In genomic region chr2:128026422-128027277, GRCh38 we compare ENCODE assay signal across 8 cellular contexts. TPM values are rescaled to one million over a fixed set of nuclear protein-coding genes. Genes with fewer than 3 reads are reported as not detected.
DNase-seq lines count a peak whose midpoint lies in the region; TF ChIP-seq lines count a peak whose summit lies in the region.

No MANE protein-coding gene starts in this region.

- H3K56ac ChIP-seq in mesendoderm (ENCODE audit: low read length): peak overlapping the region; percentile 66

- H2BK15ac ChIP-seq in mesendoderm (replicated peaks; ENCODE audit: low read depth): no peak overlapping the region

- no peak overlapping the region for H3K18ac ChIP-seq in mesendoderm (ENCODE audit: low read length)

- H3K23ac ChIP-seq in mesendoderm (ENCODE audit: low read length): no peak overlapping the region

- WGBS in mesendoderm (ENCODE audit: extremely low coverage, insufficient coverage, low lambda C conversion rate): no CpG with 5 or more reads among the region's 57 CpGs
- WGBS in urinary bladder: 1% methylated on average over 57 of the region's 57 CpGs

- H3K4me3 Mint-ChIP-seq in activated naive CD4-positive, alpha-beta T cell treated with anti-CD3 and anti-CD28 coated beads for 36 hours: peak overlapping the region; percentile 97

- no peak overlapping the region for H4K5ac ChIP-seq in mesendoderm (ENCODE audit: low read length)

- H2BK120ac ChIP-seq in mesendoderm (ENCODE audit: low read depth, low read length): no peak overlapping the region

- H3K9ac ChIP-seq in mesendoderm (ENCODE audit: low read length): peak overlapping the region; percentile 86

- H3K27ac Mint-ChIP-seq in activated naive CD4-positive, alpha-beta T cell treated with anti-CD3 and anti-CD28 coated beads for 36 hours: peak overlapping the region; percentile 21

- intact Hi-C loops in activated naive CD4-positive, alpha-beta T cell treated with anti-CD3 and anti-CD28 coated beads for 36 hours (cut with micrococcal nuclease): loop anchor here (1.0 to 5.0 kb wide), 8 partner anchors 296 to 1369 kb away; partner anchors contain the start of genes ERCC3, GYPC, IWS1 and MAP3K2

- no peaks in the 10 kb centered on the region for H3K27me3 ChIP-seq in mesendoderm (ENCODE audit: insufficient read depth, low read length, poor library complexity)

- H2BK5ac ChIP-seq in mesendoderm (ENCODE audit: low read length): no peak overlapping the region

- H3K27me3 Mint-ChIP-seq in activated naive CD4-positive, alpha-beta T cell treated with anti-CD3 and anti-CD28 coated beads for 36 hours (ENCODE audit: low read depth): no peaks in the 10 kb centered on the region

- H3K79me2 ChIP-seq in mesendoderm (ENCODE audit: control insufficient read depth, insufficient read depth, low read length): peaks cover 18% of the 10 kb centered on the region

- H2AK5ac ChIP-seq in mesendoderm (ENCODE audit: low read length): no peak overlapping the region

- H3K36me3 ChIP-seq in mesendoderm (ENCODE audit: control insufficient read depth, insufficient read depth, low read length): no peaks in the 10 kb centered on the region
- H3K36me3 ChIP-seq in urinary bladder (ENCODE audit: insufficient read depth): peaks cover 2% of the 10 kb centered on the region

- peaks cover 11% of the 10 kb centered on the region for H3K4me1 Mint-ChIP-seq in activated naive CD4-positive, alpha-beta T cell treated with anti-CD3 and anti-CD28 coated beads for 36 hours (ENCODE audit: low read depth)

- DNase-seq in activated naive CD4-positive, alpha-beta T cell treated with anti-CD3 and anti-CD28 coated beads for 36 hours: no peak
- DNase-seq in activated naive CD4-positive, alpha-beta T cell treated with anti-CD3 and anti-CD28 coated beads, Interleukin-2, amount 50 U/mL, for 16 hours: no peak
- peak; percentile 23 for DNase-seq in KBM-7
- DNase-seq in cardiac fibroblast (ENCODE audit: low read depth in 2 of 2): peak; percentile 18 to 20
- peak; percentile 27 for DNase-seq in mesendoderm
- no peak for DNase-seq in iPS-NIHi7 (ENCODE audit: extremely low spot score)
- no peak for DNase-seq in mesenteric fat pad (ENCODE audit: low spot score)

- no peak overlapping the region for H4K8ac ChIP-seq in mesendoderm (ENCODE audit: low read depth, low read length)

- in situ Hi-C loops in KBM-7 (cut with MboI; ENCODE audit: low pct_unique_long_range_greater_than_20kb, low sequenced_read_pairs): no loop called here

- no peaks in the 10 kb centered on the region for H3K9me3 Mint-ChIP-seq in activated naive CD4-positive, alpha-beta T cell treated with anti-CD3 and anti-CD28 coated beads for 36 hours

- H3K27ac ChIP-seq in mesendoderm (ENCODE audit: low read depth, low read length) (peak overlapping the region; percentile 17), urinary bladder (ENCODE audit: low read depth) (peak overlapping the region; percentile 71)

- no peak overlapping the region for H3K4ac ChIP-seq in mesendoderm (ENCODE audit: low read depth, low read length)

- peaks cover 2% of the 10 kb centered on the region for H3K36me3 Mint-ChIP-seq in activated naive CD4-positive, alpha-beta T cell treated with anti-CD3 and anti-CD28 coated beads for 36 hours (ENCODE audit: low read depth)

- H3K4me1 ChIP-seq in mesendoderm (ENCODE audit: control insufficient read depth, low read depth, low read length) (no peaks in the 10 kb centered on the region), urinary bladder (ENCODE audit: insufficient read depth) (no peaks in the 10 kb centered on the region)

- H3K4me2 ChIP-seq in mesendoderm (ENCODE audit: low read length): peak overlapping the region; percentile 87

- H3K79me1 ChIP-seq in mesendoderm (ENCODE audit: low read length): peaks cover 6% of the 10 kb centered on the region

- no peak for TF ChIP-seq CTCF in cardiac fibroblast (IDR thresholded peaks at IDR 0.05; ENCODE audit: low read depth, low read length)

- CTCF ChIA-PET in activated naive CD4-positive, alpha-beta T cell treated with anti-CD3 and anti-CD28 coated beads for 36 hours (lab: Charles Lee): no interaction called here

- peak overlapping the region; percentile 82 to 92 for H3K4me3 ChIP-seq in cardiac fibroblast (replicated peaks in 1 of 2; ENCODE audit: low read depth in 2 of 2, low read length in 2 of 2)
- H3K4me3 ChIP-seq in mesendoderm (ENCODE audit: low read length): peak overlapping the region; percentile 80
- peak overlapping the region; percentile 97 for H3K4me3 ChIP-seq in urinary bladder (ENCODE audit: low read depth, low read length)

RNA-seq across cellular contexts. Expression of gene SAP130, which starts 1.2 kb away (rescaled TPM):
- total RNA-seq in activated naive CD4-positive, alpha-beta T cell treated with anti-CD3 and anti-CD28 coated beads for 36 hours: 10 to 100 TPM; 20.4 to 20.5 TPM
- 27.3 TPM for polyA plus RNA-seq in mesendoderm (2013, experiment 1 of 2)
- polyA plus RNA-seq in mesendoderm (2013, experiment 2 of 2): 27.5 TPM
- total RNA-seq in urinary bladder (5.5 TPM), mesenteric fat pad (18.7 TPM)
- 13.0 TPM for polyA plus RNA-seq in urinary bladder

Comparison
In these comparisons a context has a peak if more than half of its experiments do, and no peak if none do; other contexts are left out.
1. DNase-seq: peak in KBM-7 (single experiment), cardiac fibroblast (2 of 2) and mesendoderm (single experiment); none in activated naive CD4-positive, alpha-beta T cell treated with anti-CD3 and anti-CD28 coated beads for 36 hours (single experiment), activated naive CD4-positive, alpha-beta T cell treated with anti-CD3 and anti-CD28 coated beads, Interleukin-2, amount 50 U/mL, for 16 hours (single experiment), iPS-NIHi7 (single experiment) and mesenteric fat pad (single experiment).
2. Peak in every context shown above with its lines, with median percentiles within 50 percentile points of each other: H3K4me3 ChIP-seq.